Comparison of ENCODE assay signal across 1 cellular context in genomic region chr17:1750628-1751027, GRCh38.
TF ChIP-seq lines count a peak whose summit lies in the region.

No MANE protein-coding gene starts in this region.

TF ChIP-seq in H1, 55 proteins besides CTCF, POLR2A, EP300 and RAD21:
- TF ChIP-seq MAFK (IDR thresholded peaks at IDR 0.05; ENCODE audit: low read depth, low read length) = no peak
- no peak for TF ChIP-seq BRCA1 (IDR thresholded peaks at IDR 0.05; ENCODE audit: low read depth, low read length)
- no peak for TF ChIP-seq FOSL1 (IDR thresholded peaks at IDR 0.05; ENCODE audit: insufficient read depth, low read depth, low read length)
- TF ChIP-seq ATF2 (IDR thresholded peaks at IDR 0.05; ENCODE audit: low read length) = no peak
- TF ChIP-seq RNF2 (IDR thresholded peaks at IDR 0.05; ENCODE audit: borderline replicate concordance, low read depth, low read length, missing control alignments, poor library complexity, severe bottlenecking) = no peak
- TF ChIP-seq EZH2 (IDR thresholded peaks at IDR 0.05; ENCODE audit: low read depth, low read length, severe bottlenecking) = no peak
- TF ChIP-seq E2F6 (IDR thresholded peaks at IDR 0.05) = no peak
- no peak for TF ChIP-seq SP4 (IDR thresholded peaks at IDR 0.05; ENCODE audit: low read length)
- TF ChIP-seq SIRT6 (IDR thresholded peaks at IDR 0.05; ENCODE audit: low read length) = no peak
- TF ChIP-seq HDAC6 (IDR thresholded peaks at IDR 0.05; ENCODE audit: low read depth, low read length) = no peak
- TF ChIP-seq SRF (IDR thresholded peaks at IDR 0.05; ENCODE audit: low read depth, low read length) = no peak
